In genomic region chr17:63688396-63689020, GRCh38 we compare ENCODE assay signal across 23 cellular contexts. TPM values are rescaled to one million over a fixed set of nuclear protein-coding genes. Genes with fewer than 3 reads are reported as not detected.
DNase-seq lines count a peak whose midpoint lies in the region; ATAC-seq and TF ChIP-seq lines count a peak whose summit lies in the region.
"Had no signal": no experiment of that assay in that cellular context is flagged by ENCODE, and none has a peak within 500 bp of the region (broad histone marks: within the 10 kb centered on the region; RNA-seq: fewer than 3 reads in every experiment).

No MANE protein-coding gene starts in this region.

- no peak overlapping the region for H3K4me3 ChIP-seq in GM12875 (ENCODE audit: low read depth, low read length)
- H3K4me3 ChIP-seq: ascending aorta, pancreas, SK-N-MC had no signal

- in situ Hi-C loops in KBM-7 (cut with MboI; ENCODE audit: low pct_unique_long_range_greater_than_20kb, low sequenced_read_pairs) = no loop called here

- DNase-seq in activated T-cell treated with anti-CD3 and anti-CD28 coated beads, Interleukin-2, amount 50 U/mL, for 72 hours = peak; percentile 39 to 43
- no peak for DNase-seq in activated T-cell treated with anti-CD3 and anti-CD28 coated beads, Interleukin-2, amount 50 U/mL, for 1 hour
- no peak for DNase-seq in stimulated activated effector memory CD8-positive, alpha-beta T cell treated with anti-CD3 and anti-CD28 coated beads, Interleukin-12 subunit alpha, Interleukin-12 subunit beta, amount 100 ng/mL, for 72 hours (ENCODE audit: low spot score in 2 of 2)
- DNase-seq in KBM-7 = no peak
- DNase-seq in SKM-1 treated with dmso at 0.1 percent for 144 hours (lab: John Stamatoyannopoulos, UW; ENCODE audit: unreplicated experiment) = no peak
- no peak for DNase-seq in middle frontal gyrus (ENCODE audit: extremely low spot score, low spot score)
- DNase-seq: ACHN; activated gamma-delta T cell; C1 segment of cervical spinal cord; dermis blood vessel endothelial cell; glutamatergic neuron; NCI-H1048; NCI-H187; NCI-H526 treated with DMSO at 0.1 percent for 48 hours; pancreas; right cardiac atrium; stimulated activated CD4-positive, alpha-beta T cell treated with anti-CD3 and anti-CD28 coated beads, Interleukin-12 subunit alpha, Interleukin-12 subunit beta, amount 100 ng/mL, for 4 hours; substantia nigra had no signal

- H3K36me3 Mint-ChIP-seq in activated T-cell treated with anti-CD3 and anti-CD28 coated beads, Interleukin-2, amount 50 U/mL, for 72 hours (ENCODE audit: insufficient read depth in 2 of 2) = peaks cover 0 to 5% of the 10 kb centered on the region in 2 donors
- H3K36me3 Mint-ChIP-seq in stimulated activated effector memory CD8-positive, alpha-beta T cell treated with anti-CD3 and anti-CD28 coated beads, Interleukin-12 subunit alpha, Interleukin-12 subunit beta, amount 100 ng/mL, for 72 hours = peaks cover 78% of the 10 kb centered on the region

- no peak overlapping the region for H3K27ac Mint-ChIP-seq in activated T-cell treated with anti-CD3 and anti-CD28 coated beads, Interleukin-2, amount 50 U/mL, for 72 hours
- H3K27ac Mint-ChIP-seq in stimulated activated effector memory CD8-positive, alpha-beta T cell treated with anti-CD3 and anti-CD28 coated beads, Interleukin-12 subunit alpha, Interleukin-12 subunit beta, amount 100 ng/mL, for 72 hours = peak overlapping the region; percentile 65

- H3K9me3 Mint-ChIP-seq in activated T-cell treated with anti-CD3 and anti-CD28 coated beads, Interleukin-2, amount 50 U/mL, for 72 hours = no peaks in the 10 kb centered on the region
- no peaks in the 10 kb centered on the region for H3K9me3 Mint-ChIP-seq in stimulated activated effector memory CD8-positive, alpha-beta T cell treated with anti-CD3 and anti-CD28 coated beads, Interleukin-12 subunit alpha, Interleukin-12 subunit beta, amount 100 ng/mL, for 72 hours
- H3K9me3 Mint-ChIP-seq: naive thymus-derived CD8-positive, alpha-beta T cell had no signal

- no peaks in the 10 kb centered on the region for H3K27me3 Mint-ChIP-seq in activated T-cell treated with anti-CD3 and anti-CD28 coated beads, Interleukin-2, amount 50 U/mL, for 72 hours (ENCODE audit: low read depth)
- H3K27me3 Mint-ChIP-seq: naive thymus-derived CD8-positive, alpha-beta T cell had no signal

- H3K4me3 Mint-ChIP-seq in activated T-cell treated with anti-CD3 and anti-CD28 coated beads, Interleukin-2, amount 50 U/mL, for 72 hours = no peak overlapping the region
- no peak overlapping the region for H3K4me3 Mint-ChIP-seq in stimulated activated effector memory CD8-positive, alpha-beta T cell treated with anti-CD3 and anti-CD28 coated beads, Interleukin-12 subunit alpha, Interleukin-12 subunit beta, amount 100 ng/mL, for 72 hours

- H3K27ac ChIP-seq in angular gyrus (ENCODE audit: low read depth, low read length) = peak overlapping the region; percentile 25
- H3K27ac ChIP-seq: ascending aorta, pancreas, SK-N-MC had no signal

- ATAC-seq in activated T-cell treated with anti-CD3 and anti-CD28 coated beads, Interleukin-2, amount 50 U/mL, for 72 hours (replicated peaks in 1 of 2) = peak; percentile 56 to 58
- ATAC-seq in stimulated activated effector memory CD8-positive, alpha-beta T cell treated with anti-CD3 and anti-CD28 coated beads, Interleukin-12 subunit alpha, Interleukin-12 subunit beta, amount 100 ng/mL, for 72 hours = peak; percentile 82
- ATAC-seq: naive thymus-derived CD8-positive, alpha-beta T cell; pancreas; right cardiac atrium had no signal

- H3K4me1 Mint-ChIP-seq in activated T-cell treated with anti-CD3 and anti-CD28 coated beads, Interleukin-2, amount 50 U/mL, for 72 hours (ENCODE audit: low read depth) = peaks cover 21% of the 10 kb centered on the region
- peaks cover 32% of the 10 kb centered on the region for H3K4me1 Mint-ChIP-seq in stimulated activated effector memory CD8-positive, alpha-beta T cell treated with anti-CD3 and anti-CD28 coated beads, Interleukin-12 subunit alpha, Interleukin-12 subunit beta, amount 100 ng/mL, for 72 hours

- 0 out of 2 replicates have a peak, but pooled peaks have one; percentile 6 for TF ChIP-seq CTCF in GM12875 (IDR thresholded peaks at IDR 0.05; ENCODE audit: borderline replicate concordance, insufficient read depth, low read depth, low read length)

RNA-seq across cellular contexts. Expression of gene LIMD2, which starts 11.4 kb away (rescaled TPM):
- total RNA-seq in activated T-cell treated with anti-CD3 and anti-CD28 coated beads, Interleukin-2, amount 50 U/mL, for 72 hours = 100 to 1,000 TPM; 227 to 324 TPM

RNA-seq across cellular contexts. Expression of gene STRADA, which starts 53.1 kb away (rescaled TPM):
- total RNA-seq in activated T-cell treated with anti-CD3 and anti-CD28 coated beads, Interleukin-2, amount 50 U/mL, for 72 hours = 10 to 100 TPM; 71.7 to 77.7 TPM

Comparison
In these comparisons a context has a peak if more than half of its experiments do, and no peak if none do; other contexts are left out.
1. DNase-seq: peak in activated T-cell treated with anti-CD3 and anti-CD28 coated beads, Interleukin-2, amount 50 U/mL, for 72 hours (2 of 2); none in activated T-cell treated with anti-CD3 and anti-CD28 coated beads, Interleukin-2, amount 50 U/mL, for 1 hour (single experiment), stimulated activated effector memory CD8-positive, alpha-beta T cell treated with anti-CD3 and anti-CD28 coated beads, Interleukin-12 subunit alpha, Interleukin-12 subunit beta, amount 100 ng/mL, for 72 hours (0 of 2), KBM-7 (single experiment), SKM-1 treated with dmso at 0.1 percent for 144 hours (single experiment) and middle frontal gyrus (single experiment).